ENCODE assay signal across 1 cellular context in the genomic region with DNA sequence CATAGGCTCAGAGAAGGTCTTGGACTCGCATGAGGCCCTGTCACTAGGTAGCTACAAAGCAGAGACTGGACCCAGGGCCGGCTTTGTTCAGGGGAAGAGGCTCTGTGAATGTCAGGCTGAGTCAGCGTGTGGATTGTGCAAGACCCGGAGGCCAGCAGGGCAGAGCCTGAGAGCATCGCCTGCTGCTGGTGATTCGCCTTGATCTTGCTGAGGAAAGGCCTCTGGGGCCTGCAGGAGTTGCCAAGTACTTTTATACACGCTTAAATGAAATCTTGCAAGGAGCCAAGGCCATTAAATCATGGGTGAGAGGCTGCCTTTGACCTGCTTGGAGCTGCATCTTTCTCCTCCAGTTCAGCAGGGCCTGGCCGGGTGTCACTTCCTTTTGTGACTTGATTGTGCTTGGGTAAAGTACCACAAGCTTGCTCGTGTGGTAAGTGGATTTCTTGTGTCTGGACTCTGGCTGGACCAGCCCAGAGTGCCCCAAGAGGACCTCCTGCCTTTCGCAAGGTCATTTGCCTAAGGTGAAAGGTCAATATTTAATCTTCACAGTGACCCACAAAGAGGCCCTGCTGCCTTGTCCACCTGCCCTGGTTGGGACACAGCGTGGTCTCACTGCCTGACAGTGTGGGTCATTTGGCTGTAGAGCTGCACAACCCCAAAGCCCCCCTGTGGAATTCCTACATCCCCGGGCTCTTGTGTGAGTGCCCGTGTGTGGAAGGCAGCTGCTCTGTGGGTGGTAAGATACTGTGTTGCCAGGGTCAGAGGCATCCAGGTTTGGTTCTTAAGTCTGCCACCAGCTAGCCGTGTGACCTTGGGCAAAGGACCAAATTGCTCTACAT.
TF ChIP-seq lines count a peak whose summit lies in the region.

No MANE protein-coding gene starts in this region.

TF ChIP-seq in HepG2, 621 proteins besides CTCF, POLR2A, EP300 and RAD21 (continued from another document and continues in another):
- no peak for TF ChIP-seq TIGD3 (CRISPR knock-in tag; IDR thresholded peaks at IDR 0.05; ENCODE audit: borderline replicate concordance)
- TF ChIP-seq, protein P1, sequence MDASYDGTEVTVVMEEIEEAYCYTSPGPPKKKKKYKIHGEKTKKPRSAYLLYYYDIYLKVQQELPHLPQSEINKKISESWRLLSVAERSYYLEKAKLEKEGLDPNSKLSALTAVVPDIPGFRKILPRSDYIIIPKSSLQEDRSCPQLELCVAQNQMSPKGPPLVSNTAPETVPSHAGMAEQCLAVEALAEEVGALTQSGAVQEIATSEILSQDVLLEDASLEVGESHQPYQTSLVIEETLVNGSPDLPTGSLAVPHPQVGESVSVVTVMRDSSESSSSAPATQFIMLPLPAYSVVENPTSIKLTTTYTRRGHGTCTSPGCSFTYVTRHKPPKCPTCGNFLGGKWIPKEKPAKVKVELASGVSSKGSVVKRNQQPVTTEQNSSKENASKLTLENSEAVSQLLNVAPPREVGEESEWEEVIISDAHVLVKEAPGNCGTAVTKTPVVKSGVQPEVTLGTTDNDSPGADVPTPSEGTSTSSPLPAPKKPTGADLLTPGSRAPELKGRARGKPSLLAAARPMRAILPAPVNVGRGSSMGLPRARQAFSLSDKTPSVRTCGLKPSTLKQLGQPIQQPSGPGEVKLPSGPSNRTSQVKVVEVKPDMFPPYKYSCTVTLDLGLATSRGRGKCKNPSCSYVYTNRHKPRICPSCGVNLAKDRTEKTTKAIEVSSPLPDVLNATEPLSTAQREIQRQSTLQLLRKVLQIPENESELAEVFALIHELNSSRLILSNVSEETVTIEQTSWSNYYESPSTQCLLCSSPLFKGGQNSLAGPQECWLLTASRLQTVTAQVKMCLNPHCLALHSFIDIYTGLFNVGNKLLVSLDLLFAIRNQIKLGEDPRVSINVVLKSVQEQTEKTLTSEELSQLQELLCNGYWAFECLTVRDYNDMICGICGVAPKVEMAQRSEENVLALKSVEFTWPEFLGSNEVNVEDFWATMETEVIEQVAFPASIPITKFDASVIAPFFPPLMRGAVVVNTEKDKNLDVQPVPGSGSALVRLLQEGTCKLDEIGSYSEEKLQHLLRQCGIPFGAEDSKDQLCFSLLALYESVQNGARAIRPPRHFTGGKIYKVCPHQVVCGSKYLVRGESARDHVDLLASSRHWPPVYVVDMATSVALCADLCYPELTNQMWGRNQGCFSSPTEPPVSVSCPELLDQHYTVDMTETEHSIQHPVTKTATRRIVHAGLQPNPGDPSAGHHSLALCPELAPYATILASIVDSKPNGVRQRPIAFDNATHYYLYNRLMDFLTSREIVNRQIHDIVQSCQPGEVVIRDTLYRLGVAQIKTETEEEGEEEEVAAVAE (CRISPR knock-in tag; IDR thresholded peaks at IDR 0.05; ENCODE audit: borderline replicate concordance) = peak; percentile 71
- TF ChIP-seq, protein P2, sequence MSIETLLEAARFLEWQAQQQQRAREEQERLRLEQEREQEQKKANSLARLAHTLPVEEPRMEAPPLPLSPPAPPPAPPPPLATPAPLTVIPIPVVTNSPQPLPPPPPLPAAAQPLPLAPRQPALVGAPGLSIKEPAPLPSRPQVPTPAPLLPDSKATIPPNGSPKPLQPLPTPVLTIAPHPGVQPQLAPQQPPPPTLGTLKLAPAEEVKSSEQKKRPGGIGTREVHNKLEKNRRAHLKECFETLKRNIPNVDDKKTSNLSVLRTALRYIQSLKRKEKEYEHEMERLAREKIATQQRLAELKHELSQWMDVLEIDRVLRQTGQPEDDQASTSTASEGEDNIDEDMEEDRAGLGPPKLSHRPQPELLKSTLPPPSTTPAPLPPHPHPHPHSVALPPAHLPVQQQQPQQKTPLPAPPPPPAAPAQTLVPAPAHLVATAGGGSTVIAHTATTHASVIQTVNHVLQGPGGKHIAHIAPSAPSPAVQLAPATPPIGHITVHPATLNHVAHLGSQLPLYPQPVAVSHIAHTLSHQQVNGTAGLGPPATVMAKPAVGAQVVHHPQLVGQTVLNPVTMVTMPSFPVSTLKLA (IDR thresholded peaks at IDR 0.05) = 0 out of 2 replicates have a peak, but pooled peaks have one; percentile 11
- no peak for TF ChIP-seq ZNF749 (CRISPR knock-in tag; IDR thresholded peaks at IDR 0.05; ENCODE audit: borderline replicate concordance)
- TF ChIP-seq KLF6 (CRISPR knock-in tag; IDR thresholded peaks at IDR 0.05) = peak; percentile 44; the same call in 1 of the 2 replicates
- no peak for TF ChIP-seq FIP1L1 (IDR thresholded peaks at IDR 0.05; ENCODE audit: borderline replicate concordance, insufficient read depth, low read depth, low read length)
- 0 out of 2 replicates have a peak, but pooled peaks have one; percentile 14 for TF ChIP-seq ZNF629 (CRISPR knock-in tag; conservative IDR thresholded peaks at IDR 0.05)
- TF ChIP-seq ZNF101 (CRISPR knock-in tag; IDR thresholded peaks at IDR 0.05; ENCODE audit: borderline replicate concordance, low read depth) = no peak
- no peak for TF ChIP-seq ZFP62 (CRISPR knock-in tag; IDR thresholded peaks at IDR 0.05)
- no peak for TF ChIP-seq ZNF513 (CRISPR knock-in tag; conservative IDR thresholded peaks at IDR 0.05)
- no peak for TF ChIP-seq ETV6 (CRISPR knock-in tag; conservative IDR thresholded peaks at IDR 0.05)
- TF ChIP-seq GATA4 (IDR thresholded peaks at IDR 0.05; ENCODE audit: borderline replicate concordance, low read depth) = peak; percentile 25; the same call in 1 of the 2 replicates
- TF ChIP-seq HMG20A (CRISPR knock-in tag; IDR thresholded peaks at IDR 0.05; ENCODE audit: borderline replicate concordance) = peak; percentile 60; the same call in 1 of the 2 replicates
- TF ChIP-seq SOX5 (CRISPR knock-in tag; IDR thresholded peaks at IDR 0.05; ENCODE audit: borderline replicate concordance) = peak; percentile 87
- no peak for TF ChIP-seq IRF1 (CRISPR knock-in tag; IDR thresholded peaks at IDR 0.05; ENCODE audit: low read depth)
- TF ChIP-seq SAFB2 (CRISPR knock-in tag; IDR thresholded peaks at IDR 0.05; ENCODE audit: borderline replicate concordance, low read depth) = 0 out of 2 replicates have a peak, but pooled peaks have one; percentile 49
- 0 out of 2 replicates have a peak, but pooled peaks have one; percentile 61 for TF ChIP-seq ZNF20 (CRISPR knock-in tag; IDR thresholded peaks at IDR 0.05)
- no peak; the same call in 1 of the 2 replicates for TF ChIP-seq DR1 (CRISPR knock-in tag; IDR thresholded peaks at IDR 0.05)
- peak; percentile 73; the same call in 1 of the 2 replicates for TF ChIP-seq ZNF296 (CRISPR knock-in tag; conservative IDR thresholded peaks at IDR 0.05)
- TF ChIP-seq GMEB2 (CRISPR knock-in tag; IDR thresholded peaks at IDR 0.05; ENCODE audit: low read depth) = no peak
- TF ChIP-seq ADNP (CRISPR knock-in tag; IDR thresholded peaks at IDR 0.05) = no peak
- TF ChIP-seq, protein P3, sequence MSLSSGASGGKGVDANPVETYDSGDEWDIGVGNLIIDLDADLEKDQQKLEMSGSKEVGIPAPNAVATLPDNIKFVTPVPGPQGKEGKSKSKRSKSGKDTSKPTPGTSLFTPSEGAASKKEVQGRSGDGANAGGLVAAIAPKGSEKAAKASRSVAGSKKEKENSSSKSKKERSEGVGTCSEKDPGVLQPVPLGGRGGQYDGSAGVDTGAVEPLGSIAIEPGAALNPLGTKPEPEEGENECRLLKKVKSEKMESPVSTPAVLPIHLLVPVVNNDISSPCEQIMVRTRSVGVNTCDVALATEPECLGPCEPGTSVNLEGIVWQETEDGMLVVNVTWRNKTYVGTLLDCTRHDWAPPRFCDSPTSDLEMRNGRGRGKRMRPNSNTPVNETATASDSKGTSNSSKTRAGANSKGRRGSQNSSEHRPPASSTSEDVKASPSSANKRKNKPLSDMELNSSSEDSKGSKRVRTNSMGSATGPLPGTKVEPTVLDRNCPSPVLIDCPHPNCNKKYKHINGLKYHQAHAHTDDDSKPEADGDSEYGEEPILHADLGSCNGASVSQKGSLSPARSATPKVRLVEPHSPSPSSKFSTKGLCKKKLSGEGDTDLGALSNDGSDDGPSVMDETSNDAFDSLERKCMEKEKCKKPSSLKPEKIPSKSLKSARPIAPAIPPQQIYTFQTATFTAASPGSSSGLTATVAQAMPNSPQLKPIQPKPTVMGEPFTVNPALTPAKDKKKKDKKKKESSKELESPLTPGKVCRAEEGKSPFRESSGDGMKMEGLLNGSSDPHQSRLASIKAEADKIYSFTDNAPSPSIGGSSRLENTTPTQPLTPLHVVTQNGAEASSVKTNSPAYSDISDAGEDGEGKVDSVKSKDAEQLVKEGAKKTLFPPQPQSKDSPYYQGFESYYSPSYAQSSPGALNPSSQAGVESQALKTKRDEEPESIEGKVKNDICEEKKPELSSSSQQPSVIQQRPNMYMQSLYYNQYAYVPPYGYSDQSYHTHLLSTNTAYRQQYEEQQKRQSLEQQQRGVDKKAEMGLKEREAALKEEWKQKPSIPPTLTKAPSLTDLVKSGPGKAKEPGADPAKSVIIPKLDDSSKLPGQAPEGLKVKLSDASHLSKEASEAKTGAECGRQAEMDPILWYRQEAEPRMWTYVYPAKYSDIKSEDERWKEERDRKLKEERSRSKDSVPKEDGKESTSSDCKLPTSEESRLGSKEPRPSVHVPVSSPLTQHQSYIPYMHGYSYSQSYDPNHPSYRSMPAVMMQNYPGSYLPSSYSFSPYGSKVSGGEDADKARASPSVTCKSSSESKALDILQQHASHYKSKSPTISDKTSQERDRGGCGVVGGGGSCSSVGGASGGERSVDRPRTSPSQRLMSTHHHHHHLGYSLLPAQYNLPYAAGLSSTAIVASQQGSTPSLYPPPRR (CRISPR knock-in tag; IDR thresholded peaks at IDR 0.05; ENCODE audit: borderline replicate concordance) = peak; percentile 38; the same call in 1 of the 2 replicates
- TF ChIP-seq TARDBP (CRISPR knock-in tag; IDR thresholded peaks at IDR 0.05) = peak; percentile 82; the same call in 1 of the 2 replicates
- no peak; the same call in 1 of the 2 replicates for TF ChIP-seq ZC3H13 (CRISPR knock-in tag; IDR thresholded peaks at IDR 0.05)
- no peak for TF ChIP-seq ZBTB3 (CRISPR knock-in tag; IDR thresholded peaks at IDR 0.05; ENCODE audit: borderline replicate concordance, low read depth)
- TF ChIP-seq ZNF768 (CRISPR knock-in tag; IDR thresholded peaks at IDR 0.05) = 0 out of 2 replicates have a peak, but pooled peaks have one; percentile 51
- TF ChIP-seq HNRNPUL1 (IDR thresholded peaks at IDR 0.05; ENCODE audit: low read depth, low read length) = no peak
- TF ChIP-seq ZNF251 (CRISPR knock-in tag; IDR thresholded peaks at IDR 0.05) = no peak
- no peak for TF ChIP-seq DNMT1 (CRISPR knock-in tag; IDR thresholded peaks at IDR 0.05)
- 0 out of 2 replicates have a peak, but pooled peaks have one; percentile 43 for TF ChIP-seq SIX1 (CRISPR knock-in tag; IDR thresholded peaks at IDR 0.05; ENCODE audit: borderline replicate concordance)
- TF ChIP-seq GFI1 (CRISPR knock-in tag; IDR thresholded peaks at IDR 0.05; ENCODE audit: borderline replicate concordance) = peak; percentile 74; the same call in 1 of the 2 replicates
- TF ChIP-seq ZNF562 (CRISPR knock-in tag; IDR thresholded peaks at IDR 0.05; ENCODE audit: borderline replicate concordance) = no peak
- no peak for TF ChIP-seq ZNF367 (CRISPR knock-in tag; IDR thresholded peaks at IDR 0.05; ENCODE audit: borderline replicate concordance)
- TF ChIP-seq ZNF121 (CRISPR knock-in tag; IDR thresholded peaks at IDR 0.05) = peak; percentile 52; the same call in 1 of the 2 replicates
- 0 out of 2 replicates have a peak, but pooled peaks have one; percentile 18 for TF ChIP-seq TSC22D2 (CRISPR knock-in tag; IDR thresholded peaks at IDR 0.05; ENCODE audit: borderline replicate concordance)
- peak; percentile 79 for TF ChIP-seq NR2F2 (IDR thresholded peaks at IDR 0.05; ENCODE audit: borderline replicate concordance, low read depth)
- TF ChIP-seq, protein P4, sequence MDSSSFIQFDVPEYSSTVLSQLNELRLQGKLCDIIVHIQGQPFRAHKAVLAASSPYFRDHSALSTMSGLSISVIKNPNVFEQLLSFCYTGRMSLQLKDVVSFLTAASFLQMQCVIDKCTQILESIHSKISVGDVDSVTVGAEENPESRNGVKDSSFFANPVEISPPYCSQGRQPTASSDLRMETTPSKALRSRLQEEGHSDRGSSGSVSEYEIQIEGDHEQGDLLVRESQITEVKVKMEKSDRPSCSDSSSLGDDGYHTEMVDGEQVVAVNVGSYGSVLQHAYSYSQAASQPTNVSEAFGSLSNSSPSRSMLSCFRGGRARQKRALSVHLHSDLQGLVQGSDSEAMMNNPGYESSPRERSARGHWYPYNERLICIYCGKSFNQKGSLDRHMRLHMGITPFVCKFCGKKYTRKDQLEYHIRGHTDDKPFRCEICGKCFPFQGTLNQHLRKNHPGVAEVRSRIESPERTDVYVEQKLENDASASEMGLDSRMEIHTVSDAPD (CRISPR knock-in tag; IDR thresholded peaks at IDR 0.05) = no peak
- TF ChIP-seq ZMYM2 (CRISPR knock-in tag; IDR thresholded peaks at IDR 0.05) = no peak
- peak; percentile 88 for TF ChIP-seq SMAD3 (CRISPR knock-in tag; IDR thresholded peaks at IDR 0.05)
